24 cellular contexts compared by ENCODE assay signal in the genomic region with DNA sequence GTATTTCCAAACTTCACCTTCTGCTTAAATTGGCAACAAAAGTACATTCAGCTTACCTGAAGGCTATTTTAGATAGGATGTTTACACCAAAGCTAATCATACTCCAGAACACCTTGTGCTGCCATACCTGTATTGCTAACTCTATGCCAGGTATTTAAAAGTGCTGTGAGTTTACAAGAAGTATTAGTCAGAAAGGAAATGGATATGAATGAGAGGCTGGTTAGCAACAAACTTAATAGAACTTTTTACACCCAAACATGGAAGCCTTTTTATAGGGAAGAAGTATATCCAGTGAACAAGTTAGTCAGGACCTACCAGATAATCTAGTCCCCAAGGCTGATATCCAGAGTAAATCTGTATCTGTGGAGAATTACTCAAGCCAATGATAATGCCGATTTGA.
"Had no signal": no experiment of that assay in that cellular context is flagged by ENCODE, and none has a peak within 500 bp of the region (broad histone marks: within the 10 kb centered on the region; RNA-seq: fewer than 3 reads in every experiment).

No MANE protein-coding gene starts in this region.

- H3K27me3 ChIP-seq: cardiac muscle cell, right lobe of liver, tibial nerve, uterus had no signal

- H3K4me3 ChIP-seq: cardiac muscle cell, right lobe of liver, skin epidermis, tibial nerve, uterus had no signal

- H3K27ac ChIP-seq: cardiac muscle cell, parathyroid adenoma, right lobe of liver, tibial nerve, uterus had no signal

- H3K27ac Mint-ChIP-seq: activated B cell treated with CpG ODN at 0.5 μM for 24 hours; activated CD4-positive, alpha-beta T cell treated with anti-CD3 and anti-CD28 coated beads for 36 hours; activated naive CD8-positive, alpha-beta T cell treated with anti-CD3 and anti-CD28 coated beads for 36 hours; activated T-cell treated with anti-CD3 and anti-CD28 coated beads, Interleukin-2, amount 50 U/mL, for 24 hours; activated T-helper 17 cell treated with anti-CD3 and anti-CD28 coated beads, Interleukin-2, amount 50 U/mL, for 72 hours; memory B cell; nephron progenitor cell; stimulated activated naive CD8-positive, alpha-beta T cell treated with anti-CD3 and anti-CD28 coated beads, Interleukin-15, amount 100 ng/mL, for 72 hours; T-helper 1 cell treated with Interleukin-12 subunit alpha and Interleukin-12 subunit beta and Interleukin-4 antibody, amounts not matched to agents 30 μg/mL and 1 μg/mL, for 36 hours had no signal

- H3K4me1 Mint-ChIP-seq: activated CD4-positive, alpha-beta T cell treated with anti-CD3 and anti-CD28 coated beads for 36 hours; activated naive CD8-positive, alpha-beta T cell treated with anti-CD3 and anti-CD28 coated beads for 36 hours; activated T-helper 17 cell treated with anti-CD3 and anti-CD28 coated beads, Interleukin-2, amount 50 U/mL, for 72 hours; memory B cell; stimulated activated naive CD8-positive, alpha-beta T cell treated with anti-CD3 and anti-CD28 coated beads, Interleukin-15, amount 100 ng/mL, for 72 hours had no signal

- DNase-seq: activated B cell treated with CpG ODN at 0.5 μM for 24 hours; activated CD4-positive, alpha-beta T cell treated with anti-CD3 and anti-CD28 coated beads for 36 hours; activated CD4-positive, alpha-beta T cell treated with anti-CD3 and anti-CD28 coated beads, Interleukin-2, amount 50 U/mL, for 4 hours; activated CD8-positive, alpha-beta memory T cell treated with anti-CD3 and anti-CD28 coated beads for 24 hours; activated CD8-positive, alpha-beta memory T cell treated with anti-CD3 and anti-CD28 coated beads, Interleukin-2, amount 50 U/mL, for 4 hours; activated naive CD4-positive, alpha-beta T cell; activated naive CD8-positive, alpha-beta T cell treated with anti-CD3 and anti-CD28 coated beads for 36 hours; activated T-cell treated with anti-CD3 and anti-CD28 coated beads, Interleukin-2, amount 50 U/mL, for 24 hours; erythroblast; hippocampal formation; nephron progenitor cell; right lobe of liver; stimulated activated CD4-positive, alpha-beta T cell treated with anti-CD3 and anti-CD28 coated beads, Interleukin-1b, Interleukin-23, amount 100 ng/mL, for 48 hours; stimulated activated naive CD8-positive, alpha-beta T cell treated with anti-CD3 and anti-CD28 coated beads, Interleukin-15, amount 100 ng/mL, for 72 hours; T1000; uterus had no signal

- H3K9me3 ChIP-seq: right lobe of liver, tibial nerve, uterus had no signal

- FAIRE-seq: frontal cortex had no signal

- H3K79me2 ChIP-seq: parathyroid adenoma had no signal

- H3K36me3 ChIP-seq: cardiac muscle cell, right lobe of liver, tibial nerve, uterus had no signal

- ATAC-seq: activated CD4-positive, alpha-beta T cell treated with anti-CD3 and anti-CD28 coated beads for 36 hours; activated T-helper 17 cell treated with anti-CD3 and anti-CD28 coated beads, Interleukin-2, amount 50 U/mL, for 72 hours; right lobe of liver; stimulated activated naive CD8-positive, alpha-beta T cell treated with anti-CD3 and anti-CD28 coated beads, Interleukin-15, amount 100 ng/mL, for 72 hours had no signal

- H3K9me3 Mint-ChIP-seq: activated B cell treated with CpG ODN at 0.5 μM for 24 hours; activated naive CD8-positive, alpha-beta T cell treated with anti-CD3 and anti-CD28 coated beads for 36 hours; activated T-cell treated with anti-CD3 and anti-CD28 coated beads, Interleukin-2, amount 50 U/mL, for 24 hours; activated T-helper 17 cell treated with anti-CD3 and anti-CD28 coated beads, Interleukin-2, amount 50 U/mL, for 72 hours; memory B cell; nephron progenitor cell; stimulated activated naive CD8-positive, alpha-beta T cell treated with anti-CD3 and anti-CD28 coated beads, Interleukin-15, amount 100 ng/mL, for 72 hours; T-helper 1 cell treated with Interleukin-12 subunit alpha and Interleukin-12 subunit beta and Interleukin-4 antibody, amounts not matched to agents 30 μg/mL and 1 μg/mL, for 36 hours had no signal

- H3K27me3 Mint-ChIP-seq: activated B cell treated with CpG ODN at 0.5 μM for 24 hours; activated CD4-positive, alpha-beta T cell treated with anti-CD3 and anti-CD28 coated beads for 36 hours; activated naive CD8-positive, alpha-beta T cell treated with anti-CD3 and anti-CD28 coated beads for 36 hours; activated T-cell treated with anti-CD3 and anti-CD28 coated beads, Interleukin-2, amount 50 U/mL, for 24 hours; activated T-helper 17 cell treated with anti-CD3 and anti-CD28 coated beads, Interleukin-2, amount 50 U/mL, for 72 hours; memory B cell; stimulated activated naive CD8-positive, alpha-beta T cell treated with anti-CD3 and anti-CD28 coated beads, Interleukin-15, amount 100 ng/mL, for 72 hours had no signal

- H3K4me1 ChIP-seq: parathyroid adenoma, right lobe of liver, tibial nerve, uterus had no signal

- H3K9ac ChIP-seq: parathyroid adenoma had no signal

- H3K4me3 Mint-ChIP-seq: activated B cell treated with CpG ODN at 0.5 μM for 24 hours; activated CD4-positive, alpha-beta T cell treated with anti-CD3 and anti-CD28 coated beads for 36 hours; activated naive CD8-positive, alpha-beta T cell treated with anti-CD3 and anti-CD28 coated beads for 36 hours; activated T-cell treated with anti-CD3 and anti-CD28 coated beads, Interleukin-2, amount 50 U/mL, for 24 hours; activated T-helper 17 cell treated with anti-CD3 and anti-CD28 coated beads, Interleukin-2, amount 50 U/mL, for 72 hours; memory B cell; nephron progenitor cell; stimulated activated naive CD8-positive, alpha-beta T cell treated with anti-CD3 and anti-CD28 coated beads, Interleukin-15, amount 100 ng/mL, for 72 hours; T-helper 1 cell treated with Interleukin-12 subunit alpha and Interleukin-12 subunit beta and Interleukin-4 antibody, amounts not matched to agents 30 μg/mL and 1 μg/mL, for 36 hours had no signal

- H2AFZ ChIP-seq: parathyroid adenoma had no signal
